9 cellular contexts compared by ENCODE assay signal in the genomic region with DNA sequence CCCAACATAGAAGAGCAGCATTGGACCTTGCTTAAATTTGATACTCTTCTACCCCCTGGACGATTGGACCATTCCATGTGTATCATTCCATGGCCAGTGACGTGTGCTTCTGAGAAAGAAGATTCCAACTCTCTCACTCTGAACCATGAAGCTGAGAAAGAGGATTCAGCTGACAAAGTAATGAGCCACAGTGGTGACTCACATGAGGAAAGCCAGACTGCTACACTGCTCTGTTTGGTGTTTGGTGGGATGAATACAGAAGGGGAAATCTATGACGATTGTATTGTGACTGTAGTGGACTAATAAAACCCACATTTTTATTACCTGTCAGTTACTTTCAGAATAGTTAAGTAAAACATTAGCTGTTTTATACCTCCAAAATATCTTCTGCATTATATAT. TPM values are rescaled to one million over a fixed set of nuclear protein-coding genes. Genes with fewer than 3 reads are reported as not detected.
DNase-seq lines count a peak whose midpoint lies in the region; ATAC-seq and TF ChIP-seq lines count a peak whose summit lies in the region.
"Had no signal": no experiment of that assay in that cellular context is flagged by ENCODE, and none has a peak within 500 bp of the region (broad histone marks: within the 10 kb centered on the region; RNA-seq: fewer than 3 reads in every experiment).

No MANE protein-coding gene starts in this region.

- intact Hi-C loops in PC-9 (cut with micrococcal nuclease; ENCODE audit: unreplicated experiment): no loop called here

- no TSS peak for BruUV-seq in PC-9 (replicated peaks; lab: Mats Ljungman, UMichigan)

- H3K9me2 ChIP-seq in PC-9 (ENCODE audit: insufficient read depth): no peaks in the 10 kb centered on the region

- peak overlapping the region; percentile 30 for H3K27ac ChIP-seq in PC-9
- H3K27ac ChIP-seq: SJCRH30 had no signal

- no peak overlapping the region for H3K4me2 ChIP-seq in PC-9

- H4K20me1 ChIP-seq in PC-9 (ENCODE audit: insufficient read depth): peaks cover 41% of the 10 kb centered on the region

- no peaks in the 10 kb centered on the region for H3K9me3 ChIP-seq in PC-9 (ENCODE audit: insufficient read depth, low read depth)
- H3K9me3 ChIP-seq: SJCRH30 had no signal

- CTCF ChIA-PET in PC-9 (lab: Charles Lee): no interaction called here

- H2AFZ ChIP-seq in PC-9: no peak overlapping the region

- peaks cover 34% of the 10 kb centered on the region for H3K36me3 ChIP-seq in PC-9 (ENCODE audit: low read depth)

- peaks cover 62% of the 10 kb centered on the region for H3F3A ChIP-seq in PC-9 (ENCODE audit: insufficient read depth, low read depth)

- peak; percentile 74 for ATAC-seq in esophagus mucosa
- no peak for ATAC-seq in HG02610 (IDR thresholded peaks at IDR 0.05; ENCODE audit: unreplicated experiment)
- no peak for ATAC-seq in HG02884 (IDR thresholded peaks at IDR 0.05; ENCODE audit: unreplicated experiment)

- H3K4me1 ChIP-seq in PC-9 (replicated peaks; ENCODE audit: insufficient read depth): peaks cover 27% of the 10 kb centered on the region

- no peak overlapping the region for H3K4me3 ChIP-seq in PC-9
- H3K4me3 ChIP-seq: SJCRH30 had no signal

- H3K27me3 ChIP-seq in PC-9 (ENCODE audit: insufficient read depth, low read depth): no peaks in the 10 kb centered on the region
- H3K27me3 ChIP-seq: SJCRH30 had no signal

- peaks cover 35% of the 10 kb centered on the region for H3K79me2 ChIP-seq in PC-9 (ENCODE audit: low read depth)

- POLR2A ChIA-PET in PC-9 (lab: Charles Lee; ENCODE audit: unreplicated experiment): interaction anchor here (0.6 kb wide), 1 partner anchor 89 kb away, joined by 16 read pairs; no protein-coding TSS in a partner anchor

- DNase-seq in EL: peak; percentile 97
- peak in 1 of 2 experiments; percentile 67 for DNase-seq in PC-9
- peak; percentile 47 for DNase-seq in pulmonary artery endothelial cell (ENCODE audit: low read depth, low spot score)
- no peak for DNase-seq in NCI-H1105 treated with DMSO at 0.1 percent for 48 hours (lab: John Stamatoyannopoulos, UW)
- no peak for DNase-seq in LoVo (ENCODE audit: low spot score)
- DNase-seq: SJCRH30 had no signal

- no peak for TF ChIP-seq CTCF in PC-9 (conservative IDR thresholded peaks at IDR 0.05)

RNA-seq across cellular contexts. Expression of a gene that starts 7.5 kb away (rescaled TPM):
- total RNA-seq in PC-9 (2021) (185 and 235 TPM in 2 replicates), esophagus mucosa (119 TPM), pulmonary artery endothelial cell (186 and 341 TPM in 2 replicates)

RNA-seq across cellular contexts. Expression of a gene that starts 27.9 kb away (rescaled TPM):
- total RNA-seq in PC-9 (2021): 58.2 and 70.3 TPM in 2 replicates
- 34.6 TPM for total RNA-seq in esophagus mucosa
- 49.3 and 74.3 TPM in 2 replicates for total RNA-seq in pulmonary artery endothelial cell

RNA-seq across cellular contexts. Expression of a gene that starts 33.3 kb away (rescaled TPM):
- 28.9 and 29.7 TPM in 2 replicates for total RNA-seq in PC-9 (2021)
- 15.0 TPM for total RNA-seq in esophagus mucosa
- 34.0 and 44.0 TPM in 2 replicates for total RNA-seq in pulmonary artery endothelial cell

RNA-seq across cellular contexts. Expression of a gene that starts 44.1 kb away (rescaled TPM):
- 34.6 and 49.6 TPM in 2 replicates for total RNA-seq in PC-9 (2021)
- total RNA-seq in esophagus mucosa: 38.8 TPM
- total RNA-seq in pulmonary artery endothelial cell: 15.1 and 16.5 TPM in 2 replicates

Comparison
In these comparisons a context has a peak if more than half of its experiments do, and no peak if none do; other contexts are left out.
1. DNase-seq: peak in EL (single experiment) and pulmonary artery endothelial cell (single experiment); none in NCI-H1105 treated with DMSO at 0.1 percent for 48 hours (single experiment) and LoVo (single experiment).